23 cellular contexts compared by ENCODE assay signal in the genomic region with DNA sequence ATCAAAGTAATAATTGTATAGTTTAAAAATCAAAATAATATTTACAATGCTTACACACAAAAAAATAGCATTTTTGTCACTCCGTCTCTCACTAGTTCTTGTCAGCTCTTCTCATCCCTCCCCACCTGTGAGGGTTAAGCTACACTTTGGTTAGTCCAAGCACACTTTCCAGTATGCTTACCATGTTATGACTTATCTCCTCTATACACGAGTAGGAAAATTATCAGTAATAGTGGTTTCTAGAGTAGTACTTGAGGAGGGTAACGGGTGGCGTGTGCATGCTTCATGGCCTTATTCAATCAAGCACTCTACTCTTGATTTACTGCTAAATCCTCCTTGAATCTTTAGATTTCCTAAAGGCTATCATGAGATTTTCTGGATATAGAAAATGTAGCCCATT.
"Had no signal": no experiment of that assay in that cellular context is flagged by ENCODE, and none has a peak within 500 bp of the region (broad histone marks: within the 10 kb centered on the region; RNA-seq: fewer than 3 reads in every experiment).

No MANE protein-coding gene starts in this region.

- H3K36me3 ChIP-seq: breast epithelium, colonic mucosa, neural progenitor cell had no signal

- H3K4me3 Mint-ChIP-seq: activated naive CD4-positive, alpha-beta T cell treated with anti-CD3 and anti-CD28 coated beads, Interleukin-2, amount 10 ng/mL, durations not matched to agents 7 days and 5 days; central memory CD8-positive, alpha-beta T cell; effector memory CD8-positive, alpha-beta T cell; neural progenitor cell; WTC11 had no signal

- H2AFZ ChIP-seq: neural progenitor cell had no signal

- H3K9me3 Mint-ChIP-seq: central memory CD8-positive, alpha-beta T cell; effector memory CD8-positive, alpha-beta T cell; neural progenitor cell had no signal

- H3K4me1 ChIP-seq: breast epithelium, colonic mucosa, lower lobe of right lung, right lobe of liver, upper lobe of right lung had no signal

- DNase-seq: activated CD4-positive, alpha-beta T cell treated with anti-CD3 and anti-CD28 coated beads for 4 hours; activated CD4-positive, alpha-beta T cell treated with anti-CD3 and anti-CD28 coated beads, Interleukin-2, amount 50 U/mL, for 48 hours; activated effector memory CD4-positive, alpha-beta T cell treated with anti-CD3 and anti-CD28 coated beads, Interleukin-2, amount 50 U/mL, for 16 hours; activated naive CD4-positive, alpha-beta T cell treated with anti-CD3 and anti-CD28 coated beads, Interleukin-2, amount 10 ng/mL, durations not matched to agents 7 days and 5 days; amniotic stem cell; colonic mucosa; dorsolateral prefrontal cortex; effector memory CD8-positive, alpha-beta T cell; foreskin melanocyte; kidney; lower lobe of right lung; mucosa of descending colon; posterior cingulate gyrus; right lobe of liver; stimulated activated CD4-positive, alpha-beta T cell treated with anti-CD3 and anti-CD28 coated beads, Interleukin-1b, Interleukin-23, amount 100 ng/mL, for 48 hours; T1000; upper lobe of right lung had no signal

- H3K27ac Mint-ChIP-seq: activated naive CD4-positive, alpha-beta T cell treated with anti-CD3 and anti-CD28 coated beads, Interleukin-2, amount 10 ng/mL, durations not matched to agents 7 days and 5 days; effector memory CD8-positive, alpha-beta T cell; neural progenitor cell had no signal

- H3K27ac ChIP-seq: breast epithelium, colonic mucosa, dorsolateral prefrontal cortex, lower lobe of right lung, neural progenitor cell, right lobe of liver, skin epidermis, upper lobe of right lung had no signal

- H3K9me3 ChIP-seq: breast epithelium, colonic mucosa, lower lobe of right lung, mucosa of descending colon, right lobe of liver, upper lobe of right lung had no signal

- H3K4me3 ChIP-seq: breast epithelium, colonic mucosa, dorsolateral prefrontal cortex, lower lobe of right lung, mucosa of descending colon, neural progenitor cell, right lobe of liver, skin epidermis, upper lobe of right lung had no signal

- H3K9ac ChIP-seq: neural progenitor cell had no signal

- ATAC-seq: effector memory CD8-positive, alpha-beta T cell; esophagus mucosa; right lobe of liver; upper lobe of right lung; WTC11 had no signal

- H3K27me3 Mint-ChIP-seq: activated naive CD4-positive, alpha-beta T cell treated with anti-CD3 and anti-CD28 coated beads, Interleukin-2, amount 10 ng/mL, durations not matched to agents 7 days and 5 days; central memory CD8-positive, alpha-beta T cell; effector memory CD8-positive, alpha-beta T cell had no signal

- H3K4me2 ChIP-seq: neural progenitor cell had no signal

- H3K27me3 ChIP-seq: breast epithelium, colonic mucosa, dorsolateral prefrontal cortex, neural progenitor cell, right lobe of liver, upper lobe of right lung had no signal
